ENCODE assay signal across 24 cellular contexts in genomic region chr5:133128066-133128465, GRCh38.
"Had no signal": no experiment of that assay in that cellular context is flagged by ENCODE, and none has a peak within 500 bp of the region (broad histone marks: within the 10 kb centered on the region; RNA-seq: fewer than 3 reads in every experiment).

No MANE protein-coding gene starts in this region.

- ATAC-seq: activated CD4-positive, alpha-beta T cell treated with anti-CD3 and anti-CD28 coated beads for 36 hours; activated naive CD4-positive, alpha-beta T cell treated with anti-CD3 and anti-CD28 coated beads, Interleukin-2, amount 50 U/mL, for 72 hours; Right ventricle myocardium inferior had no signal

- H3K4me1 Mint-ChIP-seq: activated CD4-positive, alpha-beta memory T cell treated with anti-CD3 and anti-CD28 coated beads, Interleukin-2, amount 10 ng/mL, durations not matched to agents 7 days and 5 days; activated CD4-positive, alpha-beta T cell treated with anti-CD3 and anti-CD28 coated beads for 36 hours; activated naive CD8-positive, alpha-beta T cell treated with anti-CD3 and anti-CD28 coated beads, Interleukin-2, amount 50 U/mL, for 24 hours had no signal

- H3K36me3 Mint-ChIP-seq: activated naive CD4-positive, alpha-beta T cell treated with anti-CD3 and anti-CD28 coated beads, Interleukin-2, amount 50 U/mL, for 72 hours; brain had no signal

- H3K27me3 Mint-ChIP-seq: activated CD4-positive, alpha-beta memory T cell treated with anti-CD3 and anti-CD28 coated beads, Interleukin-2, amount 10 ng/mL, durations not matched to agents 7 days and 5 days; activated CD4-positive, alpha-beta T cell treated with anti-CD3 and anti-CD28 coated beads for 36 hours; activated naive CD8-positive, alpha-beta T cell treated with anti-CD3 and anti-CD28 coated beads, Interleukin-2, amount 50 U/mL, for 24 hours had no signal

- H3K27ac Mint-ChIP-seq: activated CD4-positive, alpha-beta memory T cell treated with anti-CD3 and anti-CD28 coated beads, Interleukin-2, amount 10 ng/mL, durations not matched to agents 7 days and 5 days; activated CD4-positive, alpha-beta T cell treated with anti-CD3 and anti-CD28 coated beads for 36 hours; activated naive CD4-positive, alpha-beta T cell treated with anti-CD3 and anti-CD28 coated beads, Interleukin-2, amount 50 U/mL, for 72 hours; activated naive CD8-positive, alpha-beta T cell treated with anti-CD3 and anti-CD28 coated beads, Interleukin-2, amount 50 U/mL, for 24 hours had no signal

- DNase-seq: activated CD4-positive, alpha-beta memory T cell treated with anti-CD3 and anti-CD28 coated beads, Interleukin-2, amount 10 ng/mL, durations not matched to agents 7 days and 5 days; activated CD4-positive, alpha-beta T cell treated with anti-CD3 and anti-CD28 coated beads for 36 hours; activated CD4-positive, alpha-beta T cell treated with anti-CD3 and anti-CD28 coated beads, Interleukin-2, amount 50 U/mL, for 1 hour; activated naive CD4-positive, alpha-beta T cell treated with Interleukin-2 at 50 U/mL for 16 hours; activated naive CD8-positive, alpha-beta T cell treated with anti-CD3 and anti-CD28 coated beads, Interleukin-2, amount 50 U/mL, for 24 hours; activated T-cell treated with anti-CD3 and anti-CD28 coated beads, Interleukin-2, amount 50 U/mL, for 1 hour; amniotic stem cell; IMR-90; Kasumi-1; KBM-7; NCI-H1048; NCI-H146; NCI-H187 treated with DMSO at 0.1 percent for 48 hours; NCI-H2081 treated with DMSO at 0.1 percent for 48 hours; NCI-H2171 treated with DMSO at 0.1 percent for 48 hours; NCI-H226; NCI-H526; NCI-H774; SK-N-SH; T-helper 1 cell; WERI-Rb-1 had no signal

- H3K4me3 Mint-ChIP-seq: activated CD4-positive, alpha-beta memory T cell treated with anti-CD3 and anti-CD28 coated beads, Interleukin-2, amount 10 ng/mL, durations not matched to agents 7 days and 5 days; activated CD4-positive, alpha-beta T cell treated with anti-CD3 and anti-CD28 coated beads for 36 hours; activated naive CD8-positive, alpha-beta T cell treated with anti-CD3 and anti-CD28 coated beads, Interleukin-2, amount 50 U/mL, for 24 hours; brain had no signal

- H3K9me3 Mint-ChIP-seq: activated CD4-positive, alpha-beta memory T cell treated with anti-CD3 and anti-CD28 coated beads, Interleukin-2, amount 10 ng/mL, durations not matched to agents 7 days and 5 days; activated naive CD4-positive, alpha-beta T cell treated with anti-CD3 and anti-CD28 coated beads, Interleukin-2, amount 50 U/mL, for 72 hours; activated naive CD8-positive, alpha-beta T cell treated with anti-CD3 and anti-CD28 coated beads, Interleukin-2, amount 50 U/mL, for 24 hours had no signal
